1 cellular context compared by ENCODE assay signal in the genomic region with DNA sequence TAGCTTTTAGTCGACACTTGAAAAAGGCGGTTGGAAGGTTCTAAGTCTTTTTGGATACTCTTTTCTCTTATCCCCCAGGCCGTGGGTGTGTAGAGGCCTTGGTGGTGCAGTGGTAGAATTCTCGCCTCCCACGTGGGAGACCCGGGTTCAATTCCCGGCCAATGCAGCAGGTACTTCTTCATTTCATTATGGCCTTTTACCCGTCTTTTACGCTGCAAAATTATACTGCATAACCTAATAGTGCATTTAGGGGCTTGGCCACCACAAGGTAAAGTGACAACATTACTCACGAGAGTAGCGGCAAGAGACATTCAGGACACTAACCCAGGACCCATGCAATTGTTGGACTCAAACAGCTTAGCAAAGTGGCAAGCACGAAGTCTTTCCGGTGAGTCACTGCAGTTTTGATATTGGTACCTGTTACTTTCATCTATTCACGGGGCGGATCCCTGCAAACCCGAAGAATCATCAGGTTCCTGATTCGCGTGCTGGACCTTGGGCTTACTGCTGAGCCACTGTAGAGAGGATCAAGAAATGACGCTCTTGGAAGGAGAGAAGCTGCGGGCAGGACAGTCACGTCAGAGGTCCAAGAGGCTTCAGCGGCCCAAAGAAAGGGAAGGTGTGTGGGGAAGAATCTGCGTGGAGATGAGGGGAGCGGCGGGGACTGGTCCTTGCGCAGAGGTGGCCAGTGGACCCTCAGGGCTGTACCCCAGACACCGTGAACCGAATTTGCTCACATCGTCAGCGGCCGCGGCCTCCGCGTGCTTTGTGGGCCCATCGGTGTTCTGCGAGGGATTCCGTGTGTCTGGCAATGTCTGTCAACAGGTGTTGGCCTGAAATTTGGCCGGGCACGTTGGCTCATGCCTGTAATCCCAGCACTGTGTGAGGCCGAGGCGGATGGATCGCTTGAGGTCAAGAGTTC.
TF ChIP-seq lines count a peak whose summit lies in the region.

No MANE protein-coding gene starts in this region.

TF ChIP-seq in HEK293, 187 proteins besides CTCF, POLR2A, EP300 and RAD21 (continued from another document and continues in another):
- TF ChIP-seq ZNF221 (tag by site-specific recombination; IDR thresholded peaks at IDR 0.05; ENCODE audit: borderline replicate concordance): 0 out of 2 replicates have a peak, but pooled peaks have one; percentile 50
- no peak; the same call in 1 of the 2 replicates for TF ChIP-seq ZNF513 (tag by site-specific recombination; IDR thresholded peaks at IDR 0.05)
- no peak for TF ChIP-seq ZSCAN23 (tag by site-specific recombination; IDR thresholded peaks at IDR 0.05)
- TF ChIP-seq ZNF670 (tag by site-specific recombination; IDR thresholded peaks at IDR 0.05; ENCODE audit: low read depth): no peak
- TF ChIP-seq ZNF157 (tag by site-specific recombination; IDR thresholded peaks at IDR 0.05): no peak
- TF ChIP-seq ZNF155 (tag by site-specific recombination; IDR thresholded peaks at IDR 0.05): no peak
- TF ChIP-seq ZNF23 (tag by site-specific recombination; IDR thresholded peaks at IDR 0.05; ENCODE audit: borderline replicate concordance): no peak
- peak; percentile 98 for TF ChIP-seq BCL11A (tag by site-specific recombination; IDR thresholded peaks at IDR 0.05; ENCODE audit: low read depth)
- no peak for TF ChIP-seq ZNF521 (tag by site-specific recombination; IDR thresholded peaks at IDR 0.05)
- peak; percentile 87 for TF ChIP-seq KLF16 (tag by site-specific recombination; IDR thresholded peaks at IDR 0.05)
- TF ChIP-seq ZNF248 (tag by site-specific recombination; IDR thresholded peaks at IDR 0.05): no peak
- no peak for TF ChIP-seq ZFP41 (tag by site-specific recombination; IDR thresholded peaks at IDR 0.05; ENCODE audit: borderline replicate concordance)
- TF ChIP-seq ZNF596 (tag by site-specific recombination; IDR thresholded peaks at IDR 0.05): no peak
- TF ChIP-seq ZNF266 (tag by site-specific recombination; IDR thresholded peaks at IDR 0.05; ENCODE audit: low read depth): no peak
- TF ChIP-seq ZNF169 (tag by site-specific recombination; IDR thresholded peaks at IDR 0.05): no peak
- peak; percentile 43; the same call in 1 of the 2 replicates for TF ChIP-seq ZNF549 (tag by site-specific recombination; IDR thresholded peaks at IDR 0.05)
- TF ChIP-seq PRDM2 (tag by site-specific recombination; IDR thresholded peaks at IDR 0.05; ENCODE audit: borderline replicate concordance): no peak
- TF ChIP-seq ZNF692 (tag by site-specific recombination; IDR thresholded peaks at IDR 0.05): peak; percentile 80; the same call in 1 of the 2 replicates
- no peak for TF ChIP-seq ZNF621 (tag by site-specific recombination; IDR thresholded peaks at IDR 0.05)
- TF ChIP-seq ZNF214 (tag by site-specific recombination; IDR thresholded peaks at IDR 0.05; ENCODE audit: borderline replicate concordance): no peak
- peak; percentile 95 for TF ChIP-seq SP7 (tag by site-specific recombination; IDR thresholded peaks at IDR 0.05)
- no peak for TF ChIP-seq MYNN (tag by site-specific recombination; IDR thresholded peaks at IDR 0.05; ENCODE audit: borderline replicate concordance)
- TF ChIP-seq ZNF398 (tag by site-specific recombination; IDR thresholded peaks at IDR 0.05): peak; percentile 32; the same call in 1 of the 2 replicates
- TF ChIP-seq, protein P1, sequence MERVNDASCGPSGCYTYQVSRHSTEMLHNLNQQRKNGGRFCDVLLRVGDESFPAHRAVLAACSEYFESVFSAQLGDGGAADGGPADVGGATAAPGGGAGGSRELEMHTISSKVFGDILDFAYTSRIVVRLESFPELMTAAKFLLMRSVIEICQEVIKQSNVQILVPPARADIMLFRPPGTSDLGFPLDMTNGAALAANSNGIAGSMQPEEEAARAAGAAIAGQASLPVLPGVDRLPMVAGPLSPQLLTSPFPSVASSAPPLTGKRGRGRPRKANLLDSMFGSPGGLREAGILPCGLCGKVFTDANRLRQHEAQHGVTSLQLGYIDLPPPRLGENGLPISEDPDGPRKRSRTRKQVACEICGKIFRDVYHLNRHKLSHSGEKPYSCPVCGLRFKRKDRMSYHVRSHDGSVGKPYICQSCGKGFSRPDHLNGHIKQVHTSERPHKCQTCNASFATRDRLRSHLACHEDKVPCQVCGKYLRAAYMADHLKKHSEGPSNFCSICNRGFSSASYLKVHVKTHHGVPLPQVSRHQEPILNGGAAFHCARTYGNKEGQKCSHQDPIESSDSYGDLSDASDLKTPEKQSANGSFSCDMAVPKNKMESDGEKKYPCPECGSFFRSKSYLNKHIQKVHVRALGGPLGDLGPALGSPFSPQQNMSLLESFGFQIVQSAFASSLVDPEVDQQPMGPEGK (tag by site-specific recombination; IDR thresholded peaks at IDR 0.05): peak; percentile 62
- peak; percentile 45; the same call in 1 of the 2 replicates for TF ChIP-seq ZNF174 (tag by site-specific recombination; IDR thresholded peaks at IDR 0.05)
- no peak for TF ChIP-seq REST (tag by site-specific recombination; IDR thresholded peaks at IDR 0.05)
- TF ChIP-seq HOXD13 (CRISPR knock-in tag; IDR thresholded peaks at IDR 0.05; ENCODE audit: borderline replicate concordance): no peak
- TF ChIP-seq ZNF366 (tag by site-specific recombination; conservative IDR thresholded peaks at IDR 0.05): peak; percentile 99
- peak; percentile 97 for TF ChIP-seq KLF10 (tag by site-specific recombination; IDR thresholded peaks at IDR 0.05)
- no peak for TF ChIP-seq ZNF239 (tag by site-specific recombination; IDR thresholded peaks at IDR 0.05)
- TF ChIP-seq AEBP2 (tag by site-specific recombination; IDR thresholded peaks at IDR 0.05; ENCODE audit: borderline replicate concordance): no peak
- TF ChIP-seq ZSCAN30 (tag by site-specific recombination; IDR thresholded peaks at IDR 0.05): peak; percentile 97
- no peak for TF ChIP-seq HOXC10 (CRISPR knock-in tag; IDR thresholded peaks at IDR 0.05)
- peak; percentile 78 for TF ChIP-seq GLIS1 (tag by site-specific recombination; IDR thresholded peaks at IDR 0.05)
- TF ChIP-seq ZNF677 (tag by site-specific recombination; IDR thresholded peaks at IDR 0.05): no peak
- no peak for TF ChIP-seq SETDB1 (IDR thresholded peaks at IDR 0.05; ENCODE audit: insufficient read length, low read length)
- TF ChIP-seq ZNF202 (tag by site-specific recombination; IDR thresholded peaks at IDR 0.05; ENCODE audit: borderline replicate concordance): no peak
- TF ChIP-seq ZFP69B (tag by site-specific recombination; IDR thresholded peaks at IDR 0.05): peak; percentile 64
